In the genomic region with DNA sequence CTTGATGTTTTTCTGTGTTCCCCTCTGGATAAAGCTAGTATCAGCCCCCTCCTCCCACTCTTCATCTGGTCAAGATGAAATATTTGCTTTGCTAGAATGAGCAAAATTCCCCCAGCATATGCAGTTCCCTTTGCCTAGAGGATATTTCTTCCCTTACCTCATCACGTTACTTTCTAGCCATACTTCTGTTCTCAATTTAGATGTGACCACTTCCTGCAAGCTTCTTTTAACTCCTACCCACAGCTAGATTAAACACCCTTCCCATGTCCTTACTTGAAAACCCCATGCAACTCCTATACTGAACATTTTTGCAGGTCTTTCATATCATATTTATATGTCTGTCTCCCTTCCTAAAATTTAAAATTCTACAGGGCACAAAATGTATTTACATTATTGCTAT, we compare ENCODE assay signal across 21 cellular contexts.
"Had no signal": no experiment of that assay in that cellular context is flagged by ENCODE, and none has a peak within 500 bp of the region (broad histone marks: within the 10 kb centered on the region; RNA-seq: fewer than 3 reads in every experiment).

No MANE protein-coding gene starts in this region.

- H3K4me1 ChIP-seq: breast epithelium, esophagus squamous epithelium, prostate gland, testis, upper lobe of left lung had no signal

- H3K9me3 ChIP-seq: esophagus squamous epithelium, prostate gland, testis, upper lobe of left lung had no signal

- H3K27ac ChIP-seq: breast epithelium, esophagus squamous epithelium, prostate gland, skin epidermis, testis, upper lobe of left lung had no signal

- H3K36me3 ChIP-seq: breast epithelium, esophagus squamous epithelium, prostate gland, upper lobe of left lung had no signal

- ATAC-seq: activated CD4-positive, CD25-positive, alpha-beta regulatory T cell treated with anti-CD3 and anti-CD28 coated beads, Interleukin-2, amount 50 U/mL, for 24 hours; right cardiac atrium; stimulated activated naive CD8-positive, alpha-beta T cell treated with anti-CD3 and anti-CD28 coated beads, Interleukin-15, Interleukin-2, amounts not matched to agents 100 U/mL and 50 U/mL, for 24 hours had no signal

- H3K27me3 ChIP-seq: breast epithelium, esophagus squamous epithelium, testis, upper lobe of left lung had no signal

- DNase-seq: activated CD4-positive, alpha-beta T cell treated with anti-CD3 and anti-CD28 coated beads, Interleukin-2, amount 50 U/mL, for 4 hours; activated naive CD4-positive, alpha-beta T cell treated with Interleukin-2 at 50 U/mL for 16 hours; activated T-cell treated with anti-CD3 and anti-CD28 coated beads for 4 hours; aorta; cerebellar nuclear complex; effector CD8-positive, alpha-beta T cell; esophagus squamous epithelium; foreskin fibroblast; immature natural killer cell; mesendoderm; right cardiac atrium; stimulated activated CD4-positive, alpha-beta T cell treated with anti-CD3 and anti-CD28 coated beads, Interleukin-4, amount 100 ng/mL, for 4 hours; stimulated activated CD8-positive, alpha-beta memory T cell treated with anti-CD3 and anti-CD28 coated beads, Interleukin-4, amount 100 ng/mL, for 48 hours; stimulated activated naive CD8-positive, alpha-beta T cell treated with anti-CD3 and anti-CD28 coated beads, Interleukin-15, Interleukin-2, amounts not matched to agents 100 U/mL and 50 U/mL, for 24 hours; T-helper 9 cell; testis; upper lobe of left lung had no signal

- H3K4me3 ChIP-seq: breast epithelium, esophagus squamous epithelium, prostate gland, skin epidermis, testis, upper lobe of left lung had no signal
